Comparison of ENCODE assay signal across 11 cellular contexts in the genomic region with DNA sequence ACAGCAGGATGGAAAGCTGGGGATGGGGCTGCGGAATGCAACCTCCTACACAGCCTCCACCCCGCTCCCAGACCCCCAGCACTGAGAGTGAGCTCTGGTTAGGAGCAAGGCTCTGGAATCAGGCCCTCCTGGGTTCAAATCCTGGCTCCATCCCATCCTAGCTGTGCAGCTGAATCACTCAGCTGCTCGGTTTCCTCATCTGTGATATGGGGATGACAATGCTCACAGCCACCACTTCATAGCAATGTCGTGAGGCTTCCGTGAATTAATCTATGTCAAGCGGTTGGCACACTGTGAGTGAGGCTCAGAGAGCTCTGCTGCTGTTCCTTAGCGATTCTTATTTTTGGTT. TPM values are rescaled to one million over a fixed set of nuclear protein-coding genes. Genes with fewer than 3 reads are reported as not detected.
DNase-seq lines count a peak whose midpoint lies in the region; ATAC-seq and TF ChIP-seq lines count a peak whose summit lies in the region.
"Had no signal": no experiment of that assay in that cellular context is flagged by ENCODE, and none has a peak within 500 bp of the region (broad histone marks: within the 10 kb centered on the region; RNA-seq: fewer than 3 reads in every experiment).

No MANE protein-coding gene starts in this region.

- no peak for TF ChIP-seq CTCF in RWPE2 (IDR thresholded peaks at IDR 0.05; ENCODE audit: poor library complexity, severe bottlenecking)
- TF ChIP-seq CTCF in endothelial cell (IDR thresholded peaks at IDR 0.05; ENCODE audit: unreplicated experiment) = no peak

- DNase-seq in GM23248 (peak; percentile 27), RWPE2 (ENCODE audit: low spot score) (no peak), endothelial cell (ENCODE audit: low spot score) (no peak), neuronal stem cell (ENCODE audit: low spot score) (no peak), NCI-H748 treated with DMSO at 0.1 percent for 48 hours (lab: John Stamatoyannopoulos, UW) (no peak), kidney glomerular epithelial cell (lab: John Stamatoyannopoulos, UW) (no peak)
- no peak for DNase-seq in activated CD8-positive, alpha-beta memory T cell treated with anti-CD3 and anti-CD28 coated beads for 24 hours
- DNase-seq: Peyer's patch had no signal

- H3K9me3 ChIP-seq in GM23248 (ENCODE audit: low read depth) (no peaks in the 10 kb centered on the region), RWPE2 (ENCODE audit: severe bottlenecking) (no peaks in the 10 kb centered on the region), neuronal stem cell (replicated peaks in 1 of 2; ENCODE audit: control insufficient read depth in 2 of 2, insufficient read depth in 1 of 2, low read depth in 1 of 2, low read length in 2 of 2) (peaks cover 0 to 2% of the 10 kb centered on the region in 2 donors)
- H3K9me3 ChIP-seq: Peyer's patch, right atrium auricular region had no signal

- no peaks in the 10 kb centered on the region for H3K36me3 Mint-ChIP-seq in endothelial cell (ENCODE audit: low read depth, unreplicated experiment)
- H3K36me3 Mint-ChIP-seq: CD4-positive, CD25-positive, alpha-beta regulatory T cell had no signal

- peak overlapping the region; percentile 76 for H2AFZ ChIP-seq in GM23248
- peak overlapping the region; percentile 82 for H2AFZ ChIP-seq in neuronal stem cell (ENCODE audit: low read length)

- H3K9ac ChIP-seq in GM23248 = no peak overlapping the region
- H3K9ac ChIP-seq in neuronal stem cell (ENCODE audit: low read depth, low read length, poor library complexity) = no peak overlapping the region

- H3K9me3 Mint-ChIP-seq in endothelial cell (ENCODE audit: unreplicated experiment) = no peaks in the 10 kb centered on the region

- H3K79me2 ChIP-seq in GM23248 (ENCODE audit: insufficient read depth) = no peaks in the 10 kb centered on the region

- 41 to 47% methylated on average over 7 of the region's 7 CpGs for WGBS in GM23248 (ENCODE audit: low coverage in 1 of 2, low lambda C conversion rate in 2 of 2, missing lambda C conversion rate in 2 of 2), 2 experiments
- no CpG with 5 or more reads among the region's 7 CpGs for WGBS in neuronal stem cell (ENCODE audit: extremely low coverage in 2 of 2, insufficient read length in 2 of 2, insufficient replicate concordance in 1 of 2), 2 donors

- no peak overlapping the region for H3K27ac Mint-ChIP-seq in endothelial cell (ENCODE audit: unreplicated experiment)

- peak overlapping the region; percentile 79 for H3K4me3 Mint-ChIP-seq in endothelial cell (ENCODE audit: unreplicated experiment)

- H2BK15ac ChIP-seq in neuronal stem cell (ENCODE audit: low read length) = no peak overlapping the region

- no peak overlapping the region for H3K27ac ChIP-seq in GM23248
- no peak overlapping the region for H3K27ac ChIP-seq in RWPE2 (ENCODE audit: poor library complexity, severe bottlenecking)
- H3K27ac ChIP-seq in neuronal stem cell (replicated peaks; ENCODE audit: low read length) = no peak overlapping the region
- H3K27ac ChIP-seq: Peyer's patch, right atrium auricular region had no signal

- H3F3A ChIP-seq in GM23248 (ENCODE audit: insufficient read depth) = peaks cover under 1% of the 10 kb centered on the region; the same call in 1 of the 2 replicates

- peak overlapping the region; percentile 3 for H2AK5ac ChIP-seq in neuronal stem cell (ENCODE audit: low read depth, low read length)

- H3K23ac ChIP-seq in neuronal stem cell (ENCODE audit: low read depth, low read length, poor library complexity) = no peak overlapping the region

- H3K4me1 Mint-ChIP-seq in endothelial cell (ENCODE audit: unreplicated experiment) = peaks cover 17% of the 10 kb centered on the region

- no peaks in the 10 kb centered on the region for H4K20me1 ChIP-seq in GM23248 (ENCODE audit: insufficient read depth)

- H3K14ac ChIP-seq in neuronal stem cell (ENCODE audit: low read length) = no peak overlapping the region

- ATAC-seq in RWPE2 (ENCODE audit: low read depth) (no peak), GM21515 (IDR thresholded peaks at IDR 0.05; ENCODE audit: unreplicated experiment) (no peak)

- H3K4me3 ChIP-seq in GM23248 = no peak overlapping the region
- peak overlapping the region; percentile 44 for H3K4me3 ChIP-seq in RWPE2 (ENCODE audit: severe bottlenecking)
- no peak overlapping the region for H3K4me3 ChIP-seq in neuronal stem cell (ENCODE audit: low read length in 2 of 2)
- H3K4me3 ChIP-seq: right atrium auricular region had no signal

- H3K4me2 ChIP-seq in GM23248 (ENCODE audit: unreplicated experiment) = no peak overlapping the region
- H3K4me2 ChIP-seq in neuronal stem cell (ENCODE audit: insufficient read depth, low read length, poor library complexity, severe bottlenecking) = peak overlapping the region; percentile 69

- H2BK5ac ChIP-seq in neuronal stem cell (ENCODE audit: low read length) = no peak overlapping the region

- H3K18ac ChIP-seq in neuronal stem cell (ENCODE audit: low read length) = no peak overlapping the region

- no peak overlapping the region for H4K91ac ChIP-seq in neuronal stem cell (ENCODE audit: low read depth, low read length, poor library complexity)

- H3K36me3 ChIP-seq in GM23248 (ENCODE audit: low read depth) = no peaks in the 10 kb centered on the region
- no peaks in the 10 kb centered on the region for H3K36me3 ChIP-seq in RWPE2 (ENCODE audit: low read depth)
- H3K36me3 ChIP-seq in neuronal stem cell (replicated peaks in 1 of 2; ENCODE audit: control insufficient read depth in 2 of 2, insufficient read depth in 2 of 2, low read length in 2 of 2) = no peaks in the 10 kb centered on the region
- H3K36me3 ChIP-seq: Peyer's patch, right atrium auricular region had no signal

- H3K4ac ChIP-seq in neuronal stem cell (ENCODE audit: low read length) = no peak overlapping the region

- no peak overlapping the region for H2BK120ac ChIP-seq in neuronal stem cell (ENCODE audit: low read depth, low read length)

- H3K9me2 ChIP-seq in GM23248 (ENCODE audit: insufficient read depth) = no peaks in the 10 kb centered on the region

- H3K79me1 ChIP-seq in neuronal stem cell (ENCODE audit: low read depth, low read length) = no peaks in the 10 kb centered on the region

- no peak overlapping the region for H2BK12ac ChIP-seq in neuronal stem cell (ENCODE audit: low read length)

- peaks cover 4% of the 10 kb centered on the region for H3K27me3 Mint-ChIP-seq in endothelial cell (ENCODE audit: unreplicated experiment)

- in situ Hi-C loops in GM23248 (cut with MboI) = no loop called here

- H4K8ac ChIP-seq in neuronal stem cell (ENCODE audit: low read depth, low read length) = no peak overlapping the region

- H3K27me3 ChIP-seq in GM23248 (replicated peaks; ENCODE audit: insufficient read depth) = peaks cover 5% of the 10 kb centered on the region
- H3K27me3 ChIP-seq in RWPE2 (ENCODE audit: insufficient read depth, poor library complexity, severe bottlenecking) = no peaks in the 10 kb centered on the region
- peaks cover 10 to 44% (median 38%) of the 10 kb centered on the region in 3 experiments for H3K27me3 ChIP-seq in neuronal stem cell (ENCODE audit: control insufficient read depth in 3 of 3, insufficient read depth in 3 of 3, low read depth in 1 of 3, low read length in 3 of 3)

- peaks cover 7% of the 10 kb centered on the region; the same call in 1 of the 2 replicates for H3K4me1 ChIP-seq in GM23248 (ENCODE audit: insufficient read depth)
- peaks cover 8% of the 10 kb centered on the region for H3K4me1 ChIP-seq in RWPE2 (ENCODE audit: insufficient read depth, poor library complexity, severe bottlenecking)
- peaks cover 2% of the 10 kb centered on the region in 2 donors for H3K4me1 ChIP-seq in neuronal stem cell (ENCODE audit: control insufficient read depth in 2 of 2, insufficient read depth in 1 of 2, low read depth in 1 of 2, low read length in 2 of 2)

RNA-seq across cellular contexts. Expression of gene ACP7, which starts 0.5 kb away (rescaled TPM):
- total RNA-seq in GM23248 (2014; rRNA removed; shearing (Covaris generic)) = not detected in 2 replicates
- polyA plus RNA-seq in GM23248 (2016; fragmentation: Nextera tagmentation; extraction: Ambion mirVana) = 0.30 and 0.47 TPM in 2 replicates
- total RNA-seq in endothelial cell (ENCODE audit: unreplicated experiment) = 0.46 TPM
- not detected for polyA plus RNA-seq in neuronal stem cell (2013, experiment 1 of 2)
- not detected for polyA plus RNA-seq in neuronal stem cell (2013, experiment 2 of 2)
- total RNA-seq: CD4-positive, CD25-positive, alpha-beta regulatory T cell; Peyer's patch; right atrium auricular region had no signal
- polyA plus RNA-seq: CD4-positive, CD25-positive, alpha-beta regulatory T cell had no signal

RNA-seq across cellular contexts. Expression of gene PAK4, which starts 40.9 kb away (rescaled TPM):
- total RNA-seq in GM23248 (2014; rRNA removed; shearing (Covaris generic)) = 6.8 and 10.9 TPM in 2 replicates
- polyA plus RNA-seq in GM23248 (2016; fragmentation: Nextera tagmentation; extraction: Ambion mirVana) = 20.1 and 21.1 TPM in 2 replicates
- 48.8 TPM for total RNA-seq in endothelial cell (ENCODE audit: unreplicated experiment)
- 102 TPM for polyA plus RNA-seq in neuronal stem cell (2013, experiment 1 of 2)
- 96.5 TPM for polyA plus RNA-seq in neuronal stem cell (2013, experiment 2 of 2)

RNA-seq across cellular contexts. Expression of gene FBXO27, which starts 52.4 kb away (rescaled TPM):
- total RNA-seq in GM23248 (2014; rRNA removed; shearing (Covaris generic)) = 0.54 and 2.8 TPM in 2 replicates
- 2.1 and 4.0 TPM in 2 replicates for polyA plus RNA-seq in GM23248 (2016; fragmentation: Nextera tagmentation; extraction: Ambion mirVana)
- total RNA-seq in endothelial cell (ENCODE audit: unreplicated experiment) = 4.0 TPM
- 8.9 TPM for polyA plus RNA-seq in neuronal stem cell (2013, experiment 1 of 2)
- 8.1 TPM for polyA plus RNA-seq in neuronal stem cell (2013, experiment 2 of 2)
